Comparison of ENCODE assay signal across 7 cellular contexts in genomic region chr13:19062801-19063200, GRCh38.
"Had no signal": no experiment of that assay in that cellular context is flagged by ENCODE, and none has a peak within 500 bp of the region (broad histone marks: within the 10 kb centered on the region; RNA-seq: fewer than 3 reads in every experiment).

No MANE protein-coding gene starts in this region.

- H3K4me1 ChIP-seq: HAP-1 had no signal

- H3K4me1 Mint-ChIP-seq: IgD-negative memory B cell had no signal

- H3K9ac ChIP-seq: GM23248 had no signal

- DNase-seq: GM23248, GOT3, H7, HFFc6 had no signal

- H3K4me3 Mint-ChIP-seq: HFFc6, IgD-negative memory B cell had no signal

- H3K27ac Mint-ChIP-seq: HFFc6, IgD-negative memory B cell had no signal

- H3K27me3 Mint-ChIP-seq: IgD-negative memory B cell had no signal

- H3K36me3 ChIP-seq: HAP-1 had no signal

- H3K4me3 ChIP-seq: GM23248, HAP-1 had no signal

- H3K27ac ChIP-seq: GM23248, HL-60 had no signal
